In genomic region chr22:19849800-19850481, GRCh38 we compare ENCODE assay signal across 10 cellular contexts. TPM values are rescaled to one million over a fixed set of nuclear protein-coding genes. Genes with fewer than 3 reads are reported as not detected.
A peak's percentile ranks its signal among the peaks of the same experiment; 100 is the strongest.
DNase-seq lines count a peak whose midpoint lies in the region; ATAC-seq, FAIRE-seq and TF ChIP-seq lines count a peak whose summit lies in the region.
"Had no signal": no experiment of that assay in that cellular context is flagged by ENCODE, and none has a peak within 500 bp of the region (broad histone marks: within the 10 kb centered on the region; RNA-seq: fewer than 3 reads in every experiment).

No MANE protein-coding gene starts in this region.

- POLR2A ChIA-PET in activated CD8-positive, alpha-beta T cell treated with anti-CD3 and anti-CD28 coated beads for 36 hours (lab: Charles Lee), result interaction anchor here (1.8 kb wide), 1 partner anchor 37 kb away, joined by 5 read pairs; no protein-coding TSS in a partner anchor
- POLR2A ChIA-PET in activated CD8-positive, alpha-beta T cell treated with anti-CD3 and anti-CD28 coated beads, Interleukin-2, amount 10 ng/mL, durations not matched to agents 7 days and 5 days (lab: Charles Lee), result interaction anchor here (1.0 kb wide), 1 partner anchor 37 kb away, joined by 3 read pairs; no protein-coding TSS in a partner anchor

- no peaks in the 10 kb centered on the region for H3K27me3 Mint-ChIP-seq in activated CD8-positive, alpha-beta T cell treated with anti-CD3 and anti-CD28 coated beads for 36 hours
- no peaks in the 10 kb centered on the region for H3K27me3 Mint-ChIP-seq in activated CD8-positive, alpha-beta T cell treated with anti-CD3 and anti-CD28 coated beads, Interleukin-2, amount 10 ng/mL, durations not matched to agents 7 days and 5 days (ENCODE audit: low read depth)
- no peaks in the 10 kb centered on the region for H3K27me3 Mint-ChIP-seq in activated naive CD8-positive, alpha-beta T cell treated with anti-CD3 and anti-CD28 coated beads, Interleukin-2, amount 50 U/mL, for 24 hours
- H3K27me3 Mint-ChIP-seq: activated CD4-positive, alpha-beta T cell treated with anti-CD3 and anti-CD28 coated beads, Interleukin-2, amount 10 ng/mL, durations not matched to agents 7 days and 5 days had no signal

- peak overlapping the region; percentile 46 for H3K27ac Mint-ChIP-seq in activated CD8-positive, alpha-beta T cell treated with anti-CD3 and anti-CD28 coated beads for 36 hours
- H3K27ac Mint-ChIP-seq in activated CD8-positive, alpha-beta T cell treated with anti-CD3 and anti-CD28 coated beads, Interleukin-2, amount 10 ng/mL, durations not matched to agents 7 days and 5 days, result no peak overlapping the region
- H3K27ac Mint-ChIP-seq in activated naive CD8-positive, alpha-beta T cell treated with anti-CD3 and anti-CD28 coated beads, Interleukin-2, amount 50 U/mL, for 24 hours, result peak overlapping the region; percentile 14

- H3K9me3 Mint-ChIP-seq in activated CD8-positive, alpha-beta T cell treated with anti-CD3 and anti-CD28 coated beads for 36 hours, result no peaks in the 10 kb centered on the region
- H3K9me3 Mint-ChIP-seq in activated CD8-positive, alpha-beta T cell treated with anti-CD3 and anti-CD28 coated beads, Interleukin-2, amount 10 ng/mL, durations not matched to agents 7 days and 5 days (ENCODE audit: insufficient read depth), result no peaks in the 10 kb centered on the region
- no peaks in the 10 kb centered on the region for H3K9me3 Mint-ChIP-seq in activated naive CD8-positive, alpha-beta T cell treated with anti-CD3 and anti-CD28 coated beads, Interleukin-2, amount 50 U/mL, for 24 hours
- H3K9me3 Mint-ChIP-seq: activated CD4-positive, alpha-beta T cell treated with anti-CD3 and anti-CD28 coated beads, Interleukin-2, amount 10 ng/mL, durations not matched to agents 7 days and 5 days had no signal

- H3K4me1 ChIP-seq in lower lobe of right lung (peaks cover 66% of the 10 kb centered on the region), thyroid gland (peaks cover 61 to 68% of the 10 kb centered on the region in 2 donors), adrenal gland (replicated peaks in 1 of 2) (peaks cover 17% of the 10 kb centered on the region in 2 donors)

- peaks cover 48% of the 10 kb centered on the region for H3K36me3 Mint-ChIP-seq in activated CD8-positive, alpha-beta T cell treated with anti-CD3 and anti-CD28 coated beads for 36 hours (ENCODE audit: low read depth)
- peaks cover 48% of the 10 kb centered on the region for H3K36me3 Mint-ChIP-seq in activated CD8-positive, alpha-beta T cell treated with anti-CD3 and anti-CD28 coated beads, Interleukin-2, amount 10 ng/mL, durations not matched to agents 7 days and 5 days (ENCODE audit: low read depth)
- H3K36me3 Mint-ChIP-seq in activated naive CD8-positive, alpha-beta T cell treated with anti-CD3 and anti-CD28 coated beads, Interleukin-2, amount 50 U/mL, for 24 hours (ENCODE audit: low read depth), result peaks cover 32% of the 10 kb centered on the region

- no peak for DNase-seq in activated CD8-positive, alpha-beta T cell treated with anti-CD3 and anti-CD28 coated beads for 36 hours
- no peak for DNase-seq in activated CD8-positive, alpha-beta T cell treated with anti-CD3 and anti-CD28 coated beads, Interleukin-2, amount 10 ng/mL, durations not matched to agents 7 days and 5 days
- no peak for DNase-seq in activated naive CD8-positive, alpha-beta T cell treated with anti-CD3 and anti-CD28 coated beads, Interleukin-2, amount 50 U/mL, for 24 hours
- DNase-seq in lower lobe of right lung (peak; percentile 81), thyroid gland (peak; percentile 90 to 94), adrenal gland (no peak), GM12892 (ENCODE audit: insufficient read length) (no peak), occipital lobe (lab: John Stamatoyannopoulos, UW) (no peak)
- DNase-seq: activated CD4-positive, alpha-beta T cell treated with anti-CD3 and anti-CD28 coated beads, Interleukin-2, amount 10 ng/mL, durations not matched to agents 7 days and 5 days; activated gamma-delta T cell had no signal

- ATAC-seq in activated CD8-positive, alpha-beta T cell treated with anti-CD3 and anti-CD28 coated beads for 36 hours, result no peak
- no peak for ATAC-seq in activated CD8-positive, alpha-beta T cell treated with anti-CD3 and anti-CD28 coated beads, Interleukin-2, amount 10 ng/mL, durations not matched to agents 7 days and 5 days
- no peak for ATAC-seq in activated naive CD8-positive, alpha-beta T cell treated with anti-CD3 and anti-CD28 coated beads, Interleukin-2, amount 50 U/mL, for 24 hours
- peak; percentile 79 to 85 for ATAC-seq in lower lobe of right lung

- no peak for FAIRE-seq in GM12892 (lab: Jason Lieb, UNC)

- H3K27me3 ChIP-seq in lower lobe of right lung (ENCODE audit: low read depth) (no peaks in the 10 kb centered on the region), thyroid gland (no peaks in the 10 kb centered on the region), adrenal gland (no peaks in the 10 kb centered on the region)

- TF ChIP-seq POLR2A in thyroid gland (IDR thresholded peaks at IDR 0.05) (no peak), adrenal gland (IDR thresholded peaks at IDR 0.05) (no peak), GM12892 (IDR thresholded peaks at IDR 0.05; ENCODE audit: low read depth, low read length) (no peak)

- H3K4me1 Mint-ChIP-seq in activated CD8-positive, alpha-beta T cell treated with anti-CD3 and anti-CD28 coated beads for 36 hours (ENCODE audit: low read depth), result peaks cover 63% of the 10 kb centered on the region
- H3K4me1 Mint-ChIP-seq in activated CD8-positive, alpha-beta T cell treated with anti-CD3 and anti-CD28 coated beads, Interleukin-2, amount 10 ng/mL, durations not matched to agents 7 days and 5 days (ENCODE audit: low read depth), result peaks cover 36% of the 10 kb centered on the region
- H3K4me1 Mint-ChIP-seq in activated naive CD8-positive, alpha-beta T cell treated with anti-CD3 and anti-CD28 coated beads, Interleukin-2, amount 50 U/mL, for 24 hours, result peaks cover 35% of the 10 kb centered on the region

- WGBS in thyroid gland, 2 donors, result 40 to 57% methylated on average over 7 of the region's 7 CpGs
- WGBS in adrenal gland, 4 donors, result 87 to 98% (median 93%) methylated on average over 6 to 7 of the region's 7 CpGs

- TF ChIP-seq CTCF in activated CD8-positive, alpha-beta T cell treated with anti-CD3 and anti-CD28 coated beads for 36 hours (IDR thresholded peaks at IDR 0.05), result no peak
- no peak for TF ChIP-seq CTCF in lower lobe of right lung (IDR thresholded peaks at IDR 0.05)
- no peak for TF ChIP-seq CTCF in thyroid gland (IDR thresholded peaks at IDR 0.05)
- TF ChIP-seq CTCF in adrenal gland (IDR thresholded peaks at IDR 0.05), result no peak

- H3K36me3 ChIP-seq in lower lobe of right lung, result peaks cover 29% of the 10 kb centered on the region
- peaks cover 10 to 14% of the 10 kb centered on the region in 2 donors for H3K36me3 ChIP-seq in thyroid gland
- peaks cover 0 to 18% of the 10 kb centered on the region in 2 donors for H3K36me3 ChIP-seq in adrenal gland (replicated peaks in 1 of 2)

- no peak overlapping the region for H3K4me3 ChIP-seq in lower lobe of right lung
- no peak overlapping the region for H3K4me3 ChIP-seq in thyroid gland (replicated peaks in 1 of 3)
- H3K4me3 ChIP-seq in adrenal gland, result no peak overlapping the region

- H3K9me3 ChIP-seq in lower lobe of right lung, result no peaks in the 10 kb centered on the region
- H3K9me3 ChIP-seq in thyroid gland, result no peaks in the 10 kb centered on the region
- H3K9me3 ChIP-seq in adrenal gland (replicated peaks in 1 of 3), result no peaks in the 10 kb centered on the region

- H3K4me3 Mint-ChIP-seq in activated CD8-positive, alpha-beta T cell treated with anti-CD3 and anti-CD28 coated beads for 36 hours, result no peak overlapping the region
- no peak overlapping the region for H3K4me3 Mint-ChIP-seq in activated CD8-positive, alpha-beta T cell treated with anti-CD3 and anti-CD28 coated beads, Interleukin-2, amount 10 ng/mL, durations not matched to agents 7 days and 5 days
- no peak overlapping the region for H3K4me3 Mint-ChIP-seq in activated naive CD8-positive, alpha-beta T cell treated with anti-CD3 and anti-CD28 coated beads, Interleukin-2, amount 50 U/mL, for 24 hours
- H3K4me3 Mint-ChIP-seq: activated CD4-positive, alpha-beta T cell treated with anti-CD3 and anti-CD28 coated beads, Interleukin-2, amount 10 ng/mL, durations not matched to agents 7 days and 5 days had no signal

- H3K27ac ChIP-seq in lower lobe of right lung (peak overlapping the region; percentile 38), thyroid gland (peak overlapping the region; percentile 62 to 91 (median 85)), adrenal gland (no peak overlapping the region)

- CTCF ChIA-PET in activated CD8-positive, alpha-beta T cell treated with anti-CD3 and anti-CD28 coated beads for 36 hours (lab: Charles Lee), result interaction anchor here (0.6 to 1.5 kb wide), 3 partner anchors 60 to 465 kb away, joined by 3 to 6 read pairs (median 3); partner anchors contain the start of gene GP1BB
- CTCF ChIA-PET in activated CD8-positive, alpha-beta T cell treated with anti-CD3 and anti-CD28 coated beads, Interleukin-2, amount 10 ng/mL, durations not matched to agents 7 days and 5 days (lab: Charles Lee), result no interaction called here

- intact Hi-C loops in activated CD8-positive, alpha-beta T cell treated with anti-CD3 and anti-CD28 coated beads for 36 hours (cut with micrococcal nuclease), result no loop called here
- intact Hi-C loops in lower lobe of right lung (cut with DNase I), result no loop called here
- intact Hi-C loops in thyroid gland (cut with DNase I), result no loop called here
- intact Hi-C loops in adrenal gland (cut with DNase I), result no loop called here

RNA-seq across cellular contexts. Expression of gene GNB1L, which starts 4.7 kb away (rescaled TPM):
- 10 to 100 TPM; 16.2 to 17.4 TPM for total RNA-seq in activated CD8-positive, alpha-beta T cell treated with anti-CD3 and anti-CD28 coated beads for 36 hours
- total RNA-seq in activated CD8-positive, alpha-beta T cell treated with anti-CD3 and anti-CD28 coated beads, Interleukin-2, amount 10 ng/mL, durations not matched to agents 7 days and 5 days, result 10 to 100 TPM in 1 of 2 experiments, 1 to 10 TPM in 1; 9.7 to 10.3 TPM
- 6.0 TPM for total RNA-seq in lower lobe of right lung
- total RNA-seq in thyroid gland, result 1 to 10 TPM; 1.8 to 5.1 (median 4.5) TPM
- total RNA-seq in adrenal gland, result 1 to 10 TPM in 7 of 8 donors, under 1 TPM in 1; 0.26 to 6.6 (median 3.7) TPM
- polyA plus RNA-seq in adrenal gland, result 1 to 10 TPM in 2 of 3 donors, not detected in 1; 4.3 to 6.2 TPM
- 1.6 TPM for polyA plus RNA-seq in GM12892 (2012; ENCODE audit: missing spikeins)
- total RNA-seq in occipital lobe, result 2.7 TPM

RNA-seq across cellular contexts. Expression of gene RTL10, which starts 4.7 kb away (rescaled TPM):
- total RNA-seq in activated CD8-positive, alpha-beta T cell treated with anti-CD3 and anti-CD28 coated beads for 36 hours, result 10 to 100 TPM; 14.7 to 17.4 TPM
- 10 to 100 TPM; 16.1 to 17.0 TPM for total RNA-seq in activated CD8-positive, alpha-beta T cell treated with anti-CD3 and anti-CD28 coated beads, Interleukin-2, amount 10 ng/mL, durations not matched to agents 7 days and 5 days
- 24.3 TPM for total RNA-seq in lower lobe of right lung
- 10 to 100 TPM; 18.1 to 26.4 (median 23.7) TPM for total RNA-seq in thyroid gland
- total RNA-seq in adrenal gland, result 10 to 100 TPM in 6 of 8 donors, 1 to 10 TPM in 2; 5.5 to 17.3 (median 11.7) TPM
- polyA plus RNA-seq in adrenal gland, result 10 to 100 TPM in 1 of 3 donors, 1 to 10 TPM in 2; 5.8 to 14.1 (median 7.9) TPM
- polyA plus RNA-seq in GM12892 (2012; ENCODE audit: missing spikeins), result 5.6 TPM
- 12.3 TPM for total RNA-seq in occipital lobe

Comparison
In these comparisons a context has a peak if more than half of its experiments do, and no peak if none do; other contexts are left out.
1. ATAC-seq: peak in lower lobe of right lung (2 of 2); none in activated CD8-positive, alpha-beta T cell treated with anti-CD3 and anti-CD28 coated beads for 36 hours (single experiment), activated CD8-positive, alpha-beta T cell treated with anti-CD3 and anti-CD28 coated beads, Interleukin-2, amount 10 ng/mL, durations not matched to agents 7 days and 5 days (single experiment) and activated naive CD8-positive, alpha-beta T cell treated with anti-CD3 and anti-CD28 coated beads, Interleukin-2, amount 50 U/mL, for 24 hours (single experiment).
2. DNase-seq: peak in lower lobe of right lung (single experiment) and thyroid gland (2 of 2); none in activated CD8-positive, alpha-beta T cell treated with anti-CD3 and anti-CD28 coated beads for 36 hours (single experiment), activated CD8-positive, alpha-beta T cell treated with anti-CD3 and anti-CD28 coated beads, Interleukin-2, amount 10 ng/mL, durations not matched to agents 7 days and 5 days (single experiment), activated naive CD8-positive, alpha-beta T cell treated with anti-CD3 and anti-CD28 coated beads, Interleukin-2, amount 50 U/mL, for 24 hours (single experiment), adrenal gland (0 of 7), GM12892 (single experiment) and occipital lobe (single experiment).
3. H3K27ac ChIP-seq: peak in lower lobe of right lung (single experiment) and thyroid gland (3 of 3); none in adrenal gland (0 of 5).